In the genomic region with DNA sequence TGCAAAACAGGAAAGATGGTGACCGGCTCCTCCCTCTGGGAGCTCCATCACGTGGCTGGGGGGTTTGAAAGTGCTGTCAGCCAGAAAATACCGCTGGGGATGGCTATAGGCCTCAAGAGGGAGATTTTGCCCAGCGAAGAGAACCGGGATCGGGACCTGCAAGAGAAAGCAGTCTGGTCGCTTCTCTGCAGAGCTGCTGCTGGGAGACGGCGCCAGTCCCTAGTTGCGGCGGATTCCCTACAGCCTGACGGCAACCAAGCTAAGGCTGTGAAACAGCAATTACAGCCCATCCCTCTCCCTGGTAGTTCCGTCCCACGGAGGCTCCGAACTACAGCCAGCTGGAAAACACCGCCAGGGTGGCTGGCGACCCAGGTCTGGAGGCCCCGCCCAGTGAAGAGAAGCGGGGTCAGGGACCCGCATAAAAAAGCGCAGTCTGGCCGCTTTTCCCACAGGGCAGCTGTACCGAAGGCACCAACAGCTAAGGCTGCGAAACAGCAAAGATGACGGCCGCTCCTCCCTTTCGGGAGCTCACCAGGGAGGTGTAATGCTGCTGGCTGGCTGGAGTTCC, we compare ENCODE assay signal across 10 cellular contexts.
DNase-seq lines count a peak whose midpoint lies in the region; ATAC-seq and TF ChIP-seq lines count a peak whose summit lies in the region.
"Had no signal": no experiment of that assay in that cellular context is flagged by ENCODE, and none has a peak within 500 bp of the region (broad histone marks: within the 10 kb centered on the region; RNA-seq: fewer than 3 reads in every experiment).

No MANE protein-coding gene starts in this region.

- peaks cover 0 to 5% (median 0%) of the 10 kb centered on the region in 45 donors for H3K27me3 ChIP-seq in dorsolateral prefrontal cortex
- H3K27me3 ChIP-seq in lower lobe of right lung (ENCODE audit: low read depth) = peaks cover 6% of the 10 kb centered on the region
- H3K27me3 ChIP-seq in thoracic aorta (replicated peaks; ENCODE audit: insufficient read depth) = no peaks in the 10 kb centered on the region

- TF ChIP-seq CTCF in dorsolateral prefrontal cortex (IDR thresholded peaks at IDR 0.05 in 54 of 56, conservative IDR thresholded peaks at IDR 0.05 in 2 of 56; ENCODE audit: low read depth in 1 of 56, partially characterized antibody in 56 of 56) = no peak
- TF ChIP-seq CTCF in lower lobe of right lung (IDR thresholded peaks at IDR 0.05) = no peak
- TF ChIP-seq CTCF in thoracic aorta (IDR thresholded peaks at IDR 0.05) = no peak

- H3K4me1 ChIP-seq in lower lobe of right lung = no peaks in the 10 kb centered on the region
- no peaks in the 10 kb centered on the region for H3K4me1 ChIP-seq in thoracic aorta (ENCODE audit: control insufficient read depth in 1 of 2, low read depth in 2 of 2)

- H3K36me3 ChIP-seq in lower lobe of right lung = no peaks in the 10 kb centered on the region
- no peaks in the 10 kb centered on the region for H3K36me3 ChIP-seq in thoracic aorta

- H3K9me3 ChIP-seq in lower lobe of right lung (no peaks in the 10 kb centered on the region), thoracic aorta (no peaks in the 10 kb centered on the region)

- intact Hi-C loops in dorsolateral prefrontal cortex (cut with DNase I) = no loop called here
- intact Hi-C loops in lower lobe of right lung (cut with DNase I) = no loop called here

- H3K27ac ChIP-seq in dorsolateral prefrontal cortex (peak overlapping the region in 8 of 59 donors; percentile 8 to 52 (median 36)), lower lobe of right lung (no peak overlapping the region), thoracic aorta (no peak overlapping the region)
- H3K27ac ChIP-seq: 22Rv1 had no signal

- ATAC-seq in lower lobe of right lung (peak; percentile 23 to 38), thoracic aorta (ENCODE audit: insufficient number of reproducible peaks, low FRiP score, low read depth) (no peak)

- DNase-seq in NCI-H1105 treated with DMSO at 0.1 percent for 48 hours (lab: John Stamatoyannopoulos, UW) (peak; percentile 13), NCI-H1105 (lab: John Stamatoyannopoulos, UW) (no peak), dorsolateral prefrontal cortex (peak in 7 of 10 donors; percentile 3 to 47 (median 35)), lower lobe of right lung (no peak), thoracic aorta (ENCODE audit: low spot score) (no peak), MV-4-11 (lab: John Stamatoyannopoulos, UW) (no peak), superior temporal gyrus (ENCODE audit: extremely low spot score) (no peak), NCI-H446 treated with DMSO at 0.1 percent for 48 hours (lab: John Stamatoyannopoulos, UW) (no peak)
- DNase-seq: activated CD4-positive, alpha-beta T cell treated with anti-CD3 and anti-CD28 coated beads, Interleukin-2, amount 50 U/mL, for 4 hours had no signal

- H3K4me3 ChIP-seq in dorsolateral prefrontal cortex = peak overlapping the region in 58 of 59 donors; percentile 11 to 65 (median 48)
- H3K4me3 ChIP-seq in lower lobe of right lung = peak overlapping the region; percentile 28
- H3K4me3 ChIP-seq in thoracic aorta = peak overlapping the region; percentile 64

Comparison
In these comparisons a context has a peak if more than half of its experiments do, and no peak if none do; other contexts are left out.
1. DNase-seq: peak in NCI-H1105 treated with DMSO at 0.1 percent for 48 hours (single experiment) and dorsolateral prefrontal cortex (7 of 10); none in NCI-H1105 (single experiment), lower lobe of right lung (single experiment), thoracic aorta (single experiment), MV-4-11 (single experiment), superior temporal gyrus (single experiment) and NCI-H446 treated with DMSO at 0.1 percent for 48 hours (single experiment).
2. Peak in every context shown above with its lines, with median percentiles within 50 percentile points of each other: H3K4me3 ChIP-seq.